Comparison of ENCODE assay signal across 19 cellular contexts in the genomic region with DNA sequence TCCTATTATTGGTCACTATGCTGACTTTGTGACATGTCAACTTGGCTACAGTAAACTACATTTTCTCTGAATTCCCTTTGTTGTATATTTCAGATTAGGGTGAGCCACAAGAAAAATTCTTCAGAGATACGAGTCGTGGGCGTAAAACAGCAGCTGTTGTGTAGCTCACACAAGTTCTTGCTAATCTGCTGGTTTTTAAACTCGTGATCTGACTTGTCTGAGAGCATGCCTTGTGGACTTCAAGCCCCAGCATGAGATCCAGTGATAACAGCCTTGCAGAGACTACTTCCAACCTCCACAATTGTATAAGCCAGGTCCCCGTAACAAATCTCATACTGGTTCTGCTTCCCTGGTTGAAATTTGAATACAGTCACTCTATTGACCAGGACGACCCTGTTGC.
"Had no signal": no experiment of that assay in that cellular context is flagged by ENCODE, and none has a peak within 500 bp of the region (broad histone marks: within the 10 kb centered on the region; RNA-seq: fewer than 3 reads in every experiment).

No MANE protein-coding gene starts in this region.

- H3K36me3 Mint-ChIP-seq: naive B cell, T-cell had no signal

- FAIRE-seq: frontal cortex had no signal

- ATAC-seq: activated CD8-positive, alpha-beta T cell treated with anti-CD3 and anti-CD28 coated beads for 36 hours; activated naive CD8-positive, alpha-beta T cell treated with anti-CD3 and anti-CD28 coated beads, Interleukin-2, amount 50 U/mL, for 24 hours; T-cell had no signal

- H3K9me3 ChIP-seq: left ventricle myocardium inferior, vagina had no signal

- H3K36me3 ChIP-seq: left ventricle myocardium inferior, vagina had no signal

- H3K27ac ChIP-seq: left ventricle myocardium inferior, vagina had no signal

- H3K27ac Mint-ChIP-seq: activated B cell treated with CpG ODN at 0.5 μM for 24 hours; activated CD8-positive, alpha-beta T cell treated with anti-CD3 and anti-CD28 coated beads for 36 hours; activated naive CD8-positive, alpha-beta T cell treated with anti-CD3 and anti-CD28 coated beads, Interleukin-2, amount 50 U/mL, for 24 hours; activated T-helper 2 cell treated with anti-CD3 and anti-CD28 coated beads, Interferon-gamma antibody, Interleukin-2, Interleukin-4, amounts not matched to agents 10 μg/mL and 5 μg/mL and 100 μg/mL, durations not matched to agents 14 hours and 24 hours and 36 hours; dendritic cell treated with granulocyte-macrophage colony-stimulating factor and Interleukin-4, amounts not matched to agents 40 ng/mL and 50 ng/mL, for 4 days; stimulated activated naive CD8-positive, alpha-beta T cell treated with anti-CD3 and anti-CD28 coated beads, Interleukin-15, Interleukin-2, amounts not matched to agents 100 ng/mL and 50 ng/mL, for 24 hours; T-cell had no signal

- H3K4me3 ChIP-seq: left ventricle myocardium inferior, vagina had no signal

- DNase-seq: activated B cell treated with CpG ODN at 0.5 μM for 24 hours; activated CD4-positive, alpha-beta T cell treated with anti-CD3 and anti-CD28 coated beads for 48 hours; activated CD8-positive, alpha-beta T cell treated with anti-CD3 and anti-CD28 coated beads for 36 hours; activated naive CD4-positive, alpha-beta T cell treated with Interleukin-2 at 50 U/mL for 16 hours; activated naive CD8-positive, alpha-beta T cell treated with anti-CD3 and anti-CD28 coated beads, Interleukin-2, amount 50 U/mL, for 24 hours; activated T-cell treated with anti-CD3 and anti-CD28 coated beads, Interleukin-2, amount 50 U/mL, for 1 hour; aorta; effector CD8-positive, alpha-beta T cell; kidney glomerular epithelial cell; left ventricle myocardium inferior; naive B cell; retina; stimulated activated CD4-positive, alpha-beta T cell treated with anti-CD3 and anti-CD28 coated beads, Interleukin-2, amount 100 ng/mL, for 48 hours; T-cell had no signal

- H3K9me3 Mint-ChIP-seq: dendritic cell treated with granulocyte-macrophage colony-stimulating factor and Interleukin-4, amounts not matched to agents 40 ng/mL and 50 ng/mL, for 4 days had no signal

- H3K27me3 ChIP-seq: vagina had no signal

- H3K4me1 ChIP-seq: left ventricle myocardium inferior, vagina had no signal
